Comparison of ENCODE assay signal across 10 cellular contexts in the genomic region with DNA sequence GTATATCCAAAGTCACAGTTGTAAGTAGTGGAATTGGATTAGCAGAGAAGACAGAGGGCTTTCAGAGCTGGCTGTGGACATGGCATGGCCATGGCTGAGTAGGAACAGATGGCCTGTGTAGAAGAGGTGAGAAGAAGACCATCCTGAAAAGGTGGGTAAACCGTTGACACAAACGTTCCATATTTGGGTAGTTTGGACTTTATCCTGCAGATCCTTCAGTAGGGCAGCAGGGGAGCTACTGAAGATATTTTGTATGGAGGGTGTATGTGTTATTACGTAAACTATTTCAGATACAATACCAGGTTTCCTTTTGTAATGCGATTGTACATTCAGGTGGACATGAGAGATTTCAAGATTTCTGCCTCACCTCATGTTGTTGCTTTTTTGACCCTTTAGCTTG. TPM values are rescaled to one million over a fixed set of nuclear protein-coding genes. Genes with fewer than 3 reads are reported as not detected.
A peak's percentile ranks its signal among the peaks of the same experiment; 100 is the strongest.
DNase-seq lines count a peak whose midpoint lies in the region; ATAC-seq and TF ChIP-seq lines count a peak whose summit lies in the region.
"Had no signal": no experiment of that assay in that cellular context is flagged by ENCODE, and none has a peak within 500 bp of the region (broad histone marks: within the 10 kb centered on the region; RNA-seq: fewer than 3 reads in every experiment).

No MANE protein-coding gene starts in this region.

- H3K79me2 ChIP-seq in SU-DHL-6 (ENCODE audit: insufficient read depth, low read length): peaks cover 38% of the 10 kb centered on the region

- H3K4me1 Mint-ChIP-seq in MCF 10A (ENCODE audit: insufficient read depth, unreplicated experiment): peaks cover 15% of the 10 kb centered on the region
- H3K4me1 Mint-ChIP-seq in stimulated activated naive B cell treated with anti-CD40 and anti-IgM and Interleukin-4, amounts not matched to agents 10 μg/mL and 1 μg/mL and 100 μg/mL, for 72 hours: peaks cover 20 to 29% of the 10 kb centered on the region in 2 donors

- no peaks in the 10 kb centered on the region for H3K9me3 Mint-ChIP-seq in MCF 10A (ENCODE audit: unreplicated experiment)
- peaks cover 0 to 4% of the 10 kb centered on the region in 2 donors for H3K9me3 Mint-ChIP-seq in stimulated activated naive B cell treated with anti-CD40 and anti-IgM and Interleukin-4, amounts not matched to agents 10 μg/mL and 1 μg/mL and 100 μg/mL, for 72 hours

- H3K27ac Mint-ChIP-seq in MCF 10A (ENCODE audit: low read depth, unreplicated experiment): peak overlapping the region; percentile 99
- peak overlapping the region; percentile 69 for H3K27ac Mint-ChIP-seq in stimulated activated naive B cell treated with anti-CD40 and anti-IgM and Interleukin-4, amounts not matched to agents 10 μg/mL and 1 μg/mL and 100 μg/mL, for 72 hours

- H3K9me2 ChIP-seq in SU-DHL-6 (replicated peaks; ENCODE audit: insufficient read depth, low read length): no peaks in the 10 kb centered on the region

- H3F3A ChIP-seq in SU-DHL-6 (ENCODE audit: insufficient read depth): peaks cover 5% of the 10 kb centered on the region; the same call in 1 of the 2 replicates

- H2AFZ ChIP-seq in SU-DHL-6 (ENCODE audit: low read depth, low read length, severe bottlenecking): no peak overlapping the region

- H4K20me1 ChIP-seq in SU-DHL-6 (ENCODE audit: low read depth, low read length): no peaks in the 10 kb centered on the region

- peaks cover 50% of the 10 kb centered on the region for H3K36me3 Mint-ChIP-seq in MCF 10A (ENCODE audit: insufficient read depth, unreplicated experiment)
- H3K36me3 Mint-ChIP-seq in stimulated activated naive B cell treated with anti-CD40 and anti-IgM and Interleukin-4, amounts not matched to agents 10 μg/mL and 1 μg/mL and 100 μg/mL, for 72 hours: peaks cover 10 to 39% of the 10 kb centered on the region in 2 donors

- peaks cover 3 to 9% of the 10 kb centered on the region in 2 donors for H3K4me1 ChIP-seq in breast epithelium

- no peak for DNase-seq in MCF 10A (ENCODE audit: unreplicated experiment)
- no peak for DNase-seq in breast epithelium (ENCODE audit: low spot score in 2 of 2)
- DNase-seq in fibroblast of peridontal ligament (ENCODE audit: extremely low read depth): peak; percentile 25
- no peak for DNase-seq in stimulated activated naive B cell treated with anti-CD40 and anti-IgM and Interleukin-4, amounts not matched to agents 10 μg/mL and 1 μg/mL and 100 μg/mL, for 72 hours
- DNase-seq in activated effector memory CD4-positive, alpha-beta T cell treated with anti-CD3 and anti-CD28 coated beads, Interleukin-2, amount 50 U/mL, for 16 hours: no peak
- DNase-seq in stimulated activated CD4-positive, alpha-beta T cell treated with anti-CD3 and anti-CD28 coated beads, Interleukin-4, amount 100 ng/mL, for 24 hours: no peak
- DNase-seq: stimulated activated naive CD4-positive, alpha-beta T cell treated with Interleukin-2 at 50 U/mL for 16 hours had no signal

- peak overlapping the region; percentile 72 for H3K4me2 ChIP-seq in SU-DHL-6 (ENCODE audit: low read depth, low read length, poor library complexity, severe bottlenecking)

- POLR2A ChIA-PET in MCF 10A (lab: Yijun Ruan, JAX): interaction anchor here (0.6 to 4.8 kb wide), 6 partner anchors 11 to 537 kb away, joined by 3 to 42 read pairs (median 8); partner anchors contain the start of genes POU3F1 and SF3A3

- H3K27ac ChIP-seq in breast epithelium (no peak overlapping the region), SU-DHL-6 (ENCODE audit: low read depth, low read length) (no peak overlapping the region)

- no peak for TF ChIP-seq POLR2A in breast epithelium (IDR thresholded peaks at IDR 0.05)

- no peaks in the 10 kb centered on the region for H3K27me3 ChIP-seq in breast epithelium
- H3K27me3 ChIP-seq in SU-DHL-6 (ENCODE audit: low read length): no peaks in the 10 kb centered on the region

- ATAC-seq in stimulated activated naive B cell treated with anti-CD40 and anti-IgM and Interleukin-4, amounts not matched to agents 10 μg/mL and 1 μg/mL and 100 μg/mL, for 72 hours (replicated peaks): no peak
- no peak for ATAC-seq in HG02973 (IDR thresholded peaks at IDR 0.05; ENCODE audit: unreplicated experiment)

- TF ChIP-seq CTCF in MCF 10A (IDR thresholded peaks at IDR 0.05; ENCODE audit: unreplicated experiment) (no peak), breast epithelium (IDR thresholded peaks at IDR 0.05) (no peak), SU-DHL-6 (IDR thresholded peaks at IDR 0.05; ENCODE audit: insufficient read depth, low read length, poor library complexity, severe bottlenecking) (no peak)

- H3K9me3 ChIP-seq in breast epithelium: no peaks in the 10 kb centered on the region
- no peaks in the 10 kb centered on the region for H3K9me3 ChIP-seq in SU-DHL-6 (ENCODE audit: insufficient read depth, low read length)

- no peak overlapping the region for H3K4me3 ChIP-seq in breast epithelium
- no peak overlapping the region for H3K4me3 ChIP-seq in SU-DHL-6 (ENCODE audit: insufficient read depth, low read length, poor library complexity, severe bottlenecking)

- peak overlapping the region; percentile 97 for H3K4me3 Mint-ChIP-seq in MCF 10A (ENCODE audit: unreplicated experiment)
- peak overlapping the region in 1 of 2 donors; percentile 99 for H3K4me3 Mint-ChIP-seq in stimulated activated naive B cell treated with anti-CD40 and anti-IgM and Interleukin-4, amounts not matched to agents 10 μg/mL and 1 μg/mL and 100 μg/mL, for 72 hours

- peak overlapping the region; percentile 79; the same call in 1 of the 2 replicates for H3K9ac ChIP-seq in SU-DHL-6 (ENCODE audit: low read length)

- intact Hi-C loops in MCF 10A (cut with micrococcal nuclease) (no loop called here), breast epithelium (cut with DNase I; ENCODE audit: low total_unique reads) (no loop called here)

- BruUV-seq in MCF 10A (replicated peaks; lab: Mats Ljungman, UMichigan): no TSS peak

- no peaks in the 10 kb centered on the region for H3K27me3 Mint-ChIP-seq in MCF 10A (ENCODE audit: insufficient read depth, unreplicated experiment)
- H3K27me3 Mint-ChIP-seq in stimulated activated naive B cell treated with anti-CD40 and anti-IgM and Interleukin-4, amounts not matched to agents 10 μg/mL and 1 μg/mL and 100 μg/mL, for 72 hours: no peaks in the 10 kb centered on the region

- no peaks in the 10 kb centered on the region for H3K36me3 ChIP-seq in breast epithelium
- H3K36me3 ChIP-seq in SU-DHL-6 (ENCODE audit: low read length): peaks cover 8% of the 10 kb centered on the region; the same call in 1 of the 2 replicates

- CTCF ChIA-PET in MCF 10A (lab: Yijun Ruan, JAX): interaction anchor here (0.6 to 8.9 kb wide), 8 partner anchors 12 to 821 kb away, joined by 3 to 58 read pairs (median 4); partner anchors contain the start of genes CDCA8 and SF3A3

RNA-seq across cellular contexts. Expression of gene UTP11, which starts 1.6 kb away (rescaled TPM):
- 66.5 and 70.3 TPM in 2 replicates for total RNA-seq in MCF 10A (2022)
- 10 to 100 TPM; 22.6 to 29.2 (median 25.6) TPM for total RNA-seq in breast epithelium

RNA-seq across cellular contexts. Expression of gene FHL3, which starts 8.9 kb away (rescaled TPM):
- total RNA-seq in MCF 10A (2022) (13.5 and 18.8 TPM in 2 replicates), breast epithelium (10 to 100 TPM; 11.8 to 22.6 (median 21.4) TPM)

RNA-seq across cellular contexts. Expression of gene SF3A3, which starts 24.3 kb away (rescaled TPM):
- total RNA-seq in MCF 10A (2022) (55.6 and 61.7 TPM in 2 replicates), breast epithelium (10 to 100 TPM; 51.8 to 61.8 (median 54.4) TPM)

RNA-seq across cellular contexts. Expression of gene POU3F1, which starts 32.4 kb away (rescaled TPM):
- total RNA-seq in MCF 10A (2022) (0.14 TPM in 1 of 2 replicates, not detected in the other), breast epithelium (under 1 TPM in 1 of 3 donors, not detected in 2; 0.29 TPM)
- total RNA-seq: NCI-H460 had no signal
